Comparison of ENCODE assay signal across 8 cellular contexts in the genomic region with DNA sequence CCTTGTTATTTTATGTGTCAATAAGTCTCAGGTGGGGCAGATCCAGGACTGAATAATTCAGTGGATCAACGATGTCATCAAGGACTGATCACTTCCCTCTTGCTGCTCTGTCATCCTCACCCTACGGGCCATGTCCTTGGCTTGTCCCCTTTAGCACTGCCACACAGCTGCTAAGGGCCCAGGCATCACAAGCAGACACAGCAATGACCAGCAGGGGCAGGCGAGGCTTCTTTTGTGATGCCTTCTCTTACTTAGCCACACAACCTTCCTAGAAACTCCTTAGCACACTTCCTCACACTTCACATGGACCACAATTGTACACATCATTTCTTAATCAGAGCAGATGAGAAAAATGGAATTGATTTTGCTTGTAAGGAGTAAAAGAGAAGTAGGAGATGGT.
DNase-seq lines count a peak whose midpoint lies in the region; ATAC-seq, FAIRE-seq and TF ChIP-seq lines count a peak whose summit lies in the region.

No MANE protein-coding gene starts in this region.

- peak; percentile 88 to 92 for ATAC-seq in A549
- no peak for ATAC-seq in CD4-positive, alpha-beta T cell (ENCODE audit: poor library complexity)

- no peak overlapping the region for H3K4me2 ChIP-seq in A549

- intact Hi-C loops in CD4-positive, alpha-beta T cell (cut with DNase I, micrococcal nuclease) = no loop called here

- peaks cover 7% of the 10 kb centered on the region for H3K9me3 Mint-ChIP-seq in CD4-positive, alpha-beta T cell

- no peak overlapping the region for H3K27ac ChIP-seq in A549
- H3K27ac ChIP-seq in CD4-positive, alpha-beta T cell (ENCODE audit: low read depth, low read length) = no peak overlapping the region

- peak; percentile 12 to 45; a peak in 2 of 5 replicates for TF ChIP-seq RAD21 in A549 (conservative IDR thresholded peaks at IDR 0.05 in 1 of 2, IDR thresholded peaks at IDR 0.05 in 1 of 2)

- no peaks in the 10 kb centered on the region for H3K4me1 Mint-ChIP-seq in CD4-positive, alpha-beta T cell (ENCODE audit: low read depth)

- POLR2A ChIA-PET in A549 (lab: Yijun Ruan, JAX) = no interaction called here
- POLR2A ChIA-PET in CD4-positive, alpha-beta T cell (lab: Charles Lee) = no interaction called here

- TF ChIP-seq POLR2A in A549 (IDR thresholded peaks at IDR 0.05; ENCODE audit: low read length) = no peak

- FAIRE-seq in A549 (lab: Jason Lieb, UNC) = peak; percentile 63

- H3K9me3 ChIP-seq in A549 = no peaks in the 10 kb centered on the region; the same call in 2 of the 3 replicates
- H3K9me3 ChIP-seq in CD4-positive, alpha-beta T cell (ENCODE audit: control insufficient read depth, low read length) = no peaks in the 10 kb centered on the region

- H3K27ac Mint-ChIP-seq in CD4-positive, alpha-beta T cell = no peak overlapping the region

- CTCF ChIA-PET in A549 (lab: Yijun Ruan, JAX) = no interaction called here
- CTCF ChIA-PET in CD4-positive, alpha-beta T cell (lab: Charles Lee) = no interaction called here

- 19% methylated on average over 3 of the region's 3 CpGs for WGBS in A549 (ENCODE audit: missing lambda C conversion rate)

- peak; percentile 7 to 46 for DNase-seq in A549 (ENCODE audit: low read depth in 1 of 2, low spot score in 1 of 2)
- peak; percentile 28 for DNase-seq in NCI-H460 (ENCODE audit: extremely low read depth, low read depth)
- no peak for DNase-seq in fibroblast of mammary gland (ENCODE audit: low read depth)
- DNase-seq in GF-D8 (lab: John Stamatoyannopoulos, UW) = no peak
- DNase-seq in AG08395 (ENCODE audit: low spot score) = no peak
- no peak for DNase-seq in CD4-positive, alpha-beta T cell
- DNase-seq in stimulated activated naive CD4-positive, alpha-beta T cell (lab: John Stamatoyannopoulos, UW) = no peak

- no peak overlapping the region for H3K4me3 Mint-ChIP-seq in CD4-positive, alpha-beta T cell

- H3K27me3 Mint-ChIP-seq in CD4-positive, alpha-beta T cell = no peaks in the 10 kb centered on the region

- TF ChIP-seq CTCF in A549 (IDR thresholded peaks at IDR 0.05) (0 out of 3 replicates have a peak, but pooled peaks have one; percentile 12), GM12873 (IDR thresholded peaks at IDR 0.05; ENCODE audit: insufficient read depth, low read depth, low read length, missing control alignments) (peak; percentile 52), fibroblast of mammary gland (conservative IDR thresholded peaks at IDR 0.05; ENCODE audit: control insufficient read depth, insufficient read depth, low read depth, low read length) (peak; percentile 9)
- TF ChIP-seq CTCF in CD4-positive, alpha-beta T cell (IDR thresholded peaks at IDR 0.05) = no peak

- H3K4me3 ChIP-seq in A549 = no peak overlapping the region
- H3K4me3 ChIP-seq in fibroblast of mammary gland (ENCODE audit: control insufficient read depth, low read depth, low read length) = no peak overlapping the region

- H3K27me3 ChIP-seq in CD4-positive, alpha-beta T cell (ENCODE audit: control insufficient read depth, insufficient read depth, low read length) = no peaks in the 10 kb centered on the region

- no peaks in the 10 kb centered on the region for H3K4me1 ChIP-seq in A549

- no peaks in the 10 kb centered on the region for H3K36me3 Mint-ChIP-seq in CD4-positive, alpha-beta T cell (ENCODE audit: low read depth)

- no peak for TF ChIP-seq EP300 in A549 (IDR thresholded peaks at IDR 0.05)

TF ChIP-seq in A549, 52 proteins besides CTCF, POLR2A, EP300 and RAD21:
- TF ChIP-seq ZC3H11A (IDR thresholded peaks at IDR 0.05) (no peak), HOXB5 (CRISPR knock-in tag; IDR thresholded peaks at IDR 0.05) (no peak), FOSL2 (IDR thresholded peaks at IDR 0.05) (no peak), FOSL2 (CRISPR knock-in tag; IDR thresholded peaks at IDR 0.05) (no peak), ZNF302 (CRISPR knock-in tag; IDR thresholded peaks at IDR 0.05) (no peak)
- TF ChIP-seq, protein P1, sequence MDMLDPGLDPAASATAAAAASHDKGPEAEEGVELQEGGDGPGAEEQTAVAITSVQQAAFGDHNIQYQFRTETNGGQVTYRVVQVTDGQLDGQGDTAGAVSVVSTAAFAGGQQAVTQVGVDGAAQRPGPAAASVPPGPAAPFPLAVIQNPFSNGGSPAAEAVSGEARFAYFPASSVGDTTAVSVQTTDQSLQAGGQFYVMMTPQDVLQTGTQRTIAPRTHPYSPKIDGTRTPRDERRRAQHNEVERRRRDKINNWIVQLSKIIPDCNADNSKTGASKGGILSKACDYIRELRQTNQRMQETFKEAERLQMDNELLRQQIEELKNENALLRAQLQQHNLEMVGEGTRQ (IDR thresholded peaks at IDR 0.05) = no peak
- TF ChIP-seq, protein P2, sequence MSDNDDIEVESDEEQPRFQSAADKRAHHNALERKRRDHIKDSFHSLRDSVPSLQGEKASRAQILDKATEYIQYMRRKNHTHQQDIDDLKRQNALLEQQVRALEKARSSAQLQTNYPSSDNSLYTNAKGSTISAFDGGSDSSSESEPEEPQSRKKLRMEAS (IDR thresholded peaks at IDR 0.05) = no peak

Comparison
In these comparisons a context has a peak if more than half of its experiments do, and no peak if none do; other contexts are left out.
1. DNase-seq: peak in A549 (2 of 2) and NCI-H460 (single experiment); none in fibroblast of mammary gland (single experiment), GF-D8 (single experiment), AG08395 (single experiment), CD4-positive, alpha-beta T cell (0 of 10) and stimulated activated naive CD4-positive, alpha-beta T cell (0 of 6).